9 cellular contexts compared by ENCODE assay signal in the genomic region with DNA sequence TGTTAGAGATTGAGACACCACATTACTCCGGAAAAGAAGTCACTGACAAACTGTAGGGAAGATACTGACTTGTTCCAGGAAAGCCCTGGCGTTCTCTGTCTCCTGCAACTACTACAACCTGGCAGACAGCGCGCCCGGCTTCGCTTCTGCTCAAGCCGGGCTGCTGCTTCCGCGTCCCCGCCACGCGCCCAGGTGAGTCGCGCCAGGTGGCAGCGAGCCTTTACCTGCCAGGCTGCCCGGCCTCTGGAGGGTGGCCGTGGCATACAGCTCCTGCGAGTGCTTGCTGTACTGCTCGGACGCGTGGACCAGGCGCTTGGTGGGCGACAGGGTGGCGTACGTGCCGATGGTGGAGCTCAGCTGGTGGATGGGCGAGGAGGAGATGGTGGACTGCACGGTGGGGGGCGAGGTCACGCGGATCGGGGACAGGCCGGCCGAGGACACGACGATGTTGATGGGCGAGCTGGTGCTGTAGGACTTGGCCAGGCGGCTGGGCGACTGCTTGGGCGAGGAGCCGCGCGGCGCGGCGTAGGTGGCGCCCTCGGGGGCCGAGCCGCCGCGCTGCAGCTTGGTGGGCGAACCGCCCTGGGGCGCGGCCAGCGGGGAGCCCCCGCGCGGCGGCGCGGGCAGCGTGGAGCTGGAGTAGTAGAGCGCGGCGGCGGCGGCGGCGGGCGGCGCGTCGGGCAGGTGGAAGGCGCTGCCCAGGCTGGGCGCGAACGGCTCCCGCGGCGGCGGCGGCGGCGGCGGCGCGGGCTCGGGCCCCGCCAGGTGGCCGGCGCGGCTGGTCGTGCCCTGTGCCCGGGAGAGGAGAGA.
DNase-seq lines count a peak whose midpoint lies in the region; ATAC-seq and TF ChIP-seq lines count a peak whose summit lies in the region.
"Had no signal": no experiment of that assay in that cellular context is flagged by ENCODE, and none has a peak within 500 bp of the region (broad histone marks: within the 10 kb centered on the region; RNA-seq: fewer than 3 reads in every experiment).

No MANE protein-coding gene starts in this region.

- TF ChIP-seq CTCF in body of pancreas (IDR thresholded peaks at IDR 0.05), result peak in 1 of 7 experiments; percentile 11
- no peak for TF ChIP-seq CTCF in kidney epithelial cell (IDR thresholded peaks at IDR 0.05; ENCODE audit: insufficient read depth, low read length, poor library complexity, severe bottlenecking)
- no peak for TF ChIP-seq CTCF in GM10248 (IDR thresholded peaks at IDR 0.05; ENCODE audit: control extremely low read depth, extremely low read depth, low read depth, missing control alignments)
- TF ChIP-seq CTCF in foreskin fibroblast (IDR thresholded peaks at IDR 0.05; ENCODE audit: low read depth, low read length), result no peak

- H3K27ac Mint-ChIP-seq in stimulated activated memory B cell treated with anti-CD40 and anti-IgM and Interleukin-4, amounts not matched to agents 10 μg/mL and 1 μg/mL and 100 μg/mL, for 72 hours, result no peak overlapping the region

- TF ChIP-seq RAD21 in Ishikawa (IDR thresholded peaks at IDR 0.05; ENCODE audit: low read depth), result peak; percentile 7; the same call in 1 of the 2 replicates

- H3K27ac ChIP-seq in body of pancreas, result peak overlapping the region in 3 of 4 donors; percentile 36 to 64 (median 60)
- H3K27ac ChIP-seq: neutrophil had no signal

- intact Hi-C loops in body of pancreas (cut with DNase I), result no loop called here

- H3K27me3 Mint-ChIP-seq in stimulated activated memory B cell treated with anti-CD40 and anti-IgM and Interleukin-4, amounts not matched to agents 10 μg/mL and 1 μg/mL and 100 μg/mL, for 72 hours, result peaks cover 53% of the 10 kb centered on the region

- no peak overlapping the region for H3K4me3 ChIP-seq in body of pancreas
- H3K4me3 ChIP-seq in kidney epithelial cell (ENCODE audit: low read depth, low read length), result peak overlapping the region; percentile 30
- no peak overlapping the region for H3K4me3 ChIP-seq in foreskin fibroblast (ENCODE audit: low read depth in 1 of 2, low read length in 2 of 2)

- peaks cover 3% of the 10 kb centered on the region for H3K9me3 Mint-ChIP-seq in stimulated activated memory B cell treated with anti-CD40 and anti-IgM and Interleukin-4, amounts not matched to agents 10 μg/mL and 1 μg/mL and 100 μg/mL, for 72 hours

- CTCF ChIA-PET in GM10248 (lab: Yijun Ruan, JAX), result no interaction called here

- WGBS in body of pancreas, 2 donors, result 55 to 76% methylated on average over 90 to 93 of the region's 96 CpGs

- H3K36me3 Mint-ChIP-seq in stimulated activated memory B cell treated with anti-CD40 and anti-IgM and Interleukin-4, amounts not matched to agents 10 μg/mL and 1 μg/mL and 100 μg/mL, for 72 hours, result no peaks in the 10 kb centered on the region

- no peaks in the 10 kb centered on the region for H3K27me3 ChIP-seq in body of pancreas
- H3K27me3 ChIP-seq in kidney epithelial cell (ENCODE audit: control insufficient read depth, insufficient read depth, low read length), result peaks cover 21% of the 10 kb centered on the region

- DNase-seq in body of pancreas (peak; percentile 26 to 55 (median 46)), kidney epithelial cell (ENCODE audit: low read depth) (no peak), GM10248 (ENCODE audit: extremely low spot score) (no peak), KBM-7 (no peak), foreskin fibroblast (no peak)

- no peak for TF ChIP-seq EP300 in Ishikawa (IDR thresholded peaks at IDR 0.05; ENCODE audit: borderline replicate concordance)

- POLR2A ChIA-PET in GM10248 (lab: Yijun Ruan, JAX), result no interaction called here

- no peaks in the 10 kb centered on the region for H3K4me1 ChIP-seq in body of pancreas

- H3K36me3 ChIP-seq in body of pancreas (replicated peaks in 1 of 2; ENCODE audit: insufficient read depth in 1 of 2, low read depth in 2 of 2) (no peaks in the 10 kb centered on the region), kidney epithelial cell (ENCODE audit: control insufficient read depth, insufficient read depth, low read length) (no peaks in the 10 kb centered on the region)
- H3K36me3 ChIP-seq: neutrophil had no signal

- peak in 1 of 3 donors; percentile 13 for TF ChIP-seq POLR2A in body of pancreas (IDR thresholded peaks at IDR 0.05)

- ATAC-seq in body of pancreas (peak; percentile 78), HG02571 (IDR thresholded peaks at IDR 0.05; ENCODE audit: unreplicated experiment) (no peak)
- ATAC-seq in stimulated activated memory B cell treated with anti-CD40 and anti-IgM and Interleukin-4, amounts not matched to agents 10 μg/mL and 1 μg/mL and 100 μg/mL, for 72 hours, result peak; percentile 44

- peak overlapping the region; percentile 53 for H3K4me3 Mint-ChIP-seq in stimulated activated memory B cell treated with anti-CD40 and anti-IgM and Interleukin-4, amounts not matched to agents 10 μg/mL and 1 μg/mL and 100 μg/mL, for 72 hours

- in situ Hi-C loops in KBM-7 (cut with MboI; ENCODE audit: low pct_unique_long_range_greater_than_20kb, low sequenced_read_pairs), result no loop called here

- H3K4me1 Mint-ChIP-seq in stimulated activated memory B cell treated with anti-CD40 and anti-IgM and Interleukin-4, amounts not matched to agents 10 μg/mL and 1 μg/mL and 100 μg/mL, for 72 hours, result peaks cover 8% of the 10 kb centered on the region

- no peaks in the 10 kb centered on the region for H3K9me3 ChIP-seq in body of pancreas
- H3K9me3 ChIP-seq: neutrophil had no signal

TF ChIP-seq in Ishikawa, 13 proteins besides CTCF, POLR2A, EP300 and RAD21:
- TF ChIP-seq NFIC (IDR thresholded peaks at IDR 0.05), result no peak
- peak; percentile 35; the same call in 1 of the 2 replicates for TF ChIP-seq TAF1 (IDR thresholded peaks at IDR 0.05; ENCODE audit: low read depth)
- TF ChIP-seq CEBPB (IDR thresholded peaks at IDR 0.05), result no peak
- no peak for TF ChIP-seq EGR1 (IDR thresholded peaks at IDR 0.05)
- TF ChIP-seq, protein P1, sequence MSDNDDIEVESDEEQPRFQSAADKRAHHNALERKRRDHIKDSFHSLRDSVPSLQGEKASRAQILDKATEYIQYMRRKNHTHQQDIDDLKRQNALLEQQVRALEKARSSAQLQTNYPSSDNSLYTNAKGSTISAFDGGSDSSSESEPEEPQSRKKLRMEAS (IDR thresholded peaks at IDR 0.05), result peak; percentile 94
- TF ChIP-seq CREB1 (IDR thresholded peaks at IDR 0.05; ENCODE audit: low read depth), result no peak
- TF ChIP-seq ZBTB7A (IDR thresholded peaks at IDR 0.05; ENCODE audit: low read depth), result no peak
- TF ChIP-seq YY1 (IDR thresholded peaks at IDR 0.05; ENCODE audit: low read depth), result 0 out of 2 replicates have a peak, but pooled peaks have one; percentile 17
- TF ChIP-seq, protein P2, sequence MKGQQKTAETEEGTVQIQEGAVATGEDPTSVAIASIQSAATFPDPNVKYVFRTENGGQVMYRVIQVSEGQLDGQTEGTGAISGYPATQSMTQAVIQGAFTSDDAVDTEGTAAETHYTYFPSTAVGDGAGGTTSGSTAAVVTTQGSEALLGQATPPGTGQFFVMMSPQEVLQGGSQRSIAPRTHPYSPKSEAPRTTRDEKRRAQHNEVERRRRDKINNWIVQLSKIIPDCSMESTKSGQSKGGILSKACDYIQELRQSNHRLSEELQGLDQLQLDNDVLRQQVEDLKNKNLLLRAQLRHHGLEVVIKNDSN (IDR thresholded peaks at IDR 0.05), result no peak
- no peak for TF ChIP-seq TEAD4 (IDR thresholded peaks at IDR 0.05)
- TF ChIP-seq, protein P3, sequence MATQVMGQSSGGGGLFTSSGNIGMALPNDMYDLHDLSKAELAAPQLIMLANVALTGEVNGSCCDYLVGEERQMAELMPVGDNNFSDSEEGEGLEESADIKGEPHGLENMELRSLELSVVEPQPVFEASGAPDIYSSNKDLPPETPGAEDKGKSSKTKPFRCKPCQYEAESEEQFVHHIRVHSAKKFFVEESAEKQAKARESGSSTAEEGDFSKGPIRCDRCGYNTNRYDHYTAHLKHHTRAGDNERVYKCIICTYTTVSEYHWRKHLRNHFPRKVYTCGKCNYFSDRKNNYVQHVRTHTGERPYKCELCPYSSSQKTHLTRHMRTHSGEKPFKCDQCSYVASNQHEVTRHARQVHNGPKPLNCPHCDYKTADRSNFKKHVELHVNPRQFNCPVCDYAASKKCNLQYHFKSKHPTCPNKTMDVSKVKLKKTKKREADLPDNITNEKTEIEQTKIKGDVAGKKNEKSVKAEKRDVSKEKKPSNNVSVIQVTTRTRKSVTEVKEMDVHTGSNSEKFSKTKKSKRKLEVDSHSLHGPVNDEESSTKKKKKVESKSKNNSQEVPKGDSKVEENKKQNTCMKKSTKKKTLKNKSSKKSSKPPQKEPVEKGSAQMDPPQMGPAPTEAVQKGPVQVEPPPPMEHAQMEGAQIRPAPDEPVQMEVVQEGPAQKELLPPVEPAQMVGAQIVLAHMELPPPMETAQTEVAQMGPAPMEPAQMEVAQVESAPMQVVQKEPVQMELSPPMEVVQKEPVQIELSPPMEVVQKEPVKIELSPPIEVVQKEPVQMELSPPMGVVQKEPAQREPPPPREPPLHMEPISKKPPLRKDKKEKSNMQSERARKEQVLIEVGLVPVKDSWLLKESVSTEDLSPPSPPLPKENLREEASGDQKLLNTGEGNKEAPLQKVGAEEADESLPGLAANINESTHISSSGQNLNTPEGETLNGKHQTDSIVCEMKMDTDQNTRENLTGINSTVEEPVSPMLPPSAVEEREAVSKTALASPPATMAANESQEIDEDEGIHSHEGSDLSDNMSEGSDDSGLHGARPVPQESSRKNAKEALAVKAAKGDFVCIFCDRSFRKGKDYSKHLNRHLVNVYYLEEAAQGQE (IDR thresholded peaks at IDR 0.05; ENCODE audit: low read depth), result no peak
- no peak for TF ChIP-seq TCF12 (IDR thresholded peaks at IDR 0.05; ENCODE audit: low read depth)

Comparison
In these comparisons a context has a peak if more than half of its experiments do, and no peak if none do; other contexts are left out.
1. DNase-seq: peak in body of pancreas (4 of 4); none in kidney epithelial cell (single experiment), GM10248 (single experiment), KBM-7 (single experiment) and foreskin fibroblast (0 of 2).